ENCODE assay signal across 1 cellular context in the genomic region with DNA sequence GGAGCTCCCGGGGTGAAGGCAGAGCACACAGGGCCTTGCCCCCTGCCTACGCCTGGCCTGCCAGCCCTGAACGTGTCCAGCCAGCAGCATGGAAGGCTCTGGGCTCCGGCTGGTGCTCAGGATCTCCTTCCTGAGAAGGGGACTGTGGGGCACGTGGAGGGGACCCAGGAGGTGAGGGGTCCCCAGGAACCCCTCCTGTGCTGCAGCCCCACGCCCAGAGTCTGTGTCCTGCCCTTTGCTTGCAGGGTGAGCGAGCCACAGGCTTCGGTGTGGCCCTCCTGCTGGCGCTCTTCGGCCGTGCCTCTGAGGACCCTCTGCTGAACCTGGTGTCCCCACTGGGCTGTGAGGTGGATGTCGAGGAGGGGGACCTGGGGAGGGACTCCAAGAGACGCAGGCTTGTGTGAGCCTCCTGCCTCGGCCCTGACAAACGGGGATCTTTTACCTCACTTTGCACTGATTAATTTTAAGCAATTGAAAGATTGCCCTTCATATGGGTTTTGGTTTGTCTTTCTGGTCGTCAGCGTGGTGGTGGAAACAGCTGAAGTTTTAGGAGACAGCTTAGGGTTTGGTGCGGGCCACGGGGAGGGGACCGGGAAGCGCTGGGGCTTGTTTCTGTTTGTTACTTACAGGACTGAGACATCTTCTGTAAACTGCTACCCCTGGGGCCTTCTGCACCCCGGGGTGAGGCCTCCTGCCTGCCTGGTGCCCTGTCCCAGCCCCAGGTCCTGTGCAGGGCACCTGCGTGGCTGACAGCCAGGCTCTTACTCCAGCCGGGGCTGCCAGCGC.
TF ChIP-seq lines count a peak whose summit lies in the region.

No MANE protein-coding gene starts in this region.

TF ChIP-seq in SK-N-SH treated with all-trans-retinoic acid at 6 μM for 48 hours, 23 proteins besides CTCF, POLR2A, EP300 and RAD21 (continued from another document):
- TF ChIP-seq, protein P1, sequence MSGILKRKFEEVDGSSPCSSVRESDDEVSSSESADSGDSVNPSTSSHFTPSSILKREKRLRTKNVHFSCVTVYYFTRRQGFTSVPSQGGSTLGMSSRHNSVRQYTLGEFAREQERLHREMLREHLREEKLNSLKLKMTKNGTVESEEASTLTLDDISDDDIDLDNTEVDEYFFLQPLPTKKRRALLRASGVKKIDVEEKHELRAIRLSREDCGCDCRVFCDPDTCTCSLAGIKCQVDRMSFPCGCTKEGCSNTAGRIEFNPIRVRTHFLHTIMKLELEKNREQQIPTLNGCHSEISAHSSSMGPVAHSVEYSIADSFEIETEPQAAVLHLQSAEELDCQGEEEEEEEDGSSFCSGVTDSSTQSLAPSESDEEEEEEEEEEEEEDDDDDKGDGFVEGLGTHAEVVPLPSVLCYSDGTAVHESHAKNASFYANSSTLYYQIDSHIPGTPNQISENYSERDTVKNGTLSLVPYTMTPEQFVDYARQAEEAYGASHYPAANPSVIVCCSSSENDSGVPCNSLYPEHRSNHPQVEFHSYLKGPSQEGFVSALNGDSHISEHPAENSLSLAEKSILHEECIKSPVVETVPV (CRISPR knock-in tag; IDR thresholded peaks at IDR 0.05) = no peak
- TF ChIP-seq, protein P2, sequence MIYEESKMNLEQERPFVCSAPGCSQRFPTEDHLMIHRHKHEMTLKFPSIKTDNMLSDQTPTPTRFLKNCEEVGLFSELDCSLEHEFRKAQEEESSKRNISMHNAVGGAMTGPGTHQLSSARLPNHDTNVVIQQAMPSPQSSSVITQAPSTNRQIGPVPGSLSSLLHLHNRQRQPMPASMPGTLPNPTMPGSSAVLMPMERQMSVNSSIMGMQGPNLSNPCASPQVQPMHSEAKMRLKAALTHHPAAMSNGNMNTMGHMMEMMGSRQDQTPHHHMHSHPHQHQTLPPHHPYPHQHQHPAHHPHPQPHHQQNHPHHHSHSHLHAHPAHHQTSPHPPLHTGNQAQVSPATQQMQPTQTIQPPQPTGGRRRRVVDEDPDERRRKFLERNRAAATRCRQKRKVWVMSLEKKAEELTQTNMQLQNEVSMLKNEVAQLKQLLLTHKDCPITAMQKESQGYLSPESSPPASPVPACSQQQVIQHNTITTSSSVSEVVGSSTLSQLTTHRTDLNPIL (CRISPR knock-in tag; IDR thresholded peaks at IDR 0.05; ENCODE audit: low read depth) = no peak
- TF ChIP-seq PPARA (CRISPR knock-in tag; IDR thresholded peaks at IDR 0.05; ENCODE audit: borderline replicate concordance) = no peak
- no peak for TF ChIP-seq ZNF70 (CRISPR knock-in tag; IDR thresholded peaks at IDR 0.05)
- no peak for TF ChIP-seq RARB (CRISPR knock-in tag; IDR thresholded peaks at IDR 0.05)
- TF ChIP-seq SNAI2 (CRISPR knock-in tag; IDR thresholded peaks at IDR 0.05) = no peak
- no peak for TF ChIP-seq ZFP3 (CRISPR knock-in tag; IDR thresholded peaks at IDR 0.05)
- TF ChIP-seq ARNTL (CRISPR knock-in tag; IDR thresholded peaks at IDR 0.05; ENCODE audit: borderline replicate concordance, low read depth) = no peak
- TF ChIP-seq ISL1 (CRISPR knock-in tag; IDR thresholded peaks at IDR 0.05) = no peak
- no peak for TF ChIP-seq TOX (CRISPR knock-in tag; IDR thresholded peaks at IDR 0.05; ENCODE audit: borderline replicate concordance)
- no peak for TF ChIP-seq ESRRG (CRISPR knock-in tag; IDR thresholded peaks at IDR 0.05)
- no peak for TF ChIP-seq ZFP30 (CRISPR knock-in tag; IDR thresholded peaks at IDR 0.05)
- TF ChIP-seq ZNF565 (CRISPR knock-in tag; conservative IDR thresholded peaks at IDR 0.05; ENCODE audit: low read depth) = no peak
TF ChIP-seq in SK-N-SH treated with all-trans-retinoic acid at 6 μM for 48 hours: peak in this region for 0.
